Comparison of ENCODE assay signal across 1 cellular context in the genomic region with DNA sequence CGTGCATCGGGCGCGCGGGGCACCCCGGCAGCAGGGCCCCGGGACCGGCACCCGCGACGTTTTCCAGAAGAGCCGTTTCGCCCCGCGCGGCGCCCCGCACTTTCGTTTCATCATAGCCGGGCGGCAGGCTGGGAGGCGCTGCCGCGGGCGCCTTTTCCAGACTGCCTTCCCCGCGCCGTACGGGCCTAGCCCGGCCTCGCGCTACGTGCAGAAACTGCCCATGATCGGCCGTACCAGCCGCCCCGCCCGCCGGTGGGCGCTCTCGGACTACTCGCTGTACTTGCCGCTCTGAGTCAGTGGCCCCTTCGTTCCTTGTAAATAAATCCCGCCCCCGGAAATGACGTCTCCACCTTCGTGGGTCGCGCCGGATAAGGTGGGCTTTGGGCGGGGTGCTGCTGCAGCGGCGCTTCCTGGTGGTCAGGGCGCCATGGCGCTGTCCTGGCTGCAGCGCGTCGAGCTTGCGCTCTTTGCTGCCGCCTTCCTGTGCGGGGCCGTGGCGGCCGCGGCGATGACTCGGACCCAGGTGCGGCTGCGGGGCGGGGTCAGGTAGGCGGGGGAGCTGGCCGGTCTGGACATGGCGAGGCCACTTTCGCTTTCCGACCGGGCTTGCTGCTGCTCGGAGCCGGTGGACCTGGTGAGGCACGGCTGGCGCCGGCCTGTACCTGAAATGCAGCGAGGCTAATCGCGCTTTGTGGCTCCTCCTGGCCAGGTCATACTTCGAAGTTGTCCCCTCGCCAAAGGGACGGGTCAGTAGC.
TF ChIP-seq lines count a peak whose summit lies in the region.

A gene with protein sequence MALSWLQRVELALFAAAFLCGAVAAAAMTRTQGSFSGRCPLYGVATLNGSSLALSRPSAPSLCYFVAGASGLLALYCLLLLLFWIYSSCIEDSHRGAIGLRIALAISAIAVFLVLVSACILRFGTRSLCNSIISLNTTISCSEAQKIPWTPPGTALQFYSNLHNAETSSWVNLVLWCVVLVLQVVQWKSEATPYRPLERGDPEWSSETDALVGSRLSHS (plus strand): TSS at position 398 of the 755 bp plus-strand sequence. CDS start 30 bp downstream, at position 428.

TF ChIP-seq in HepG2, 621 proteins besides CTCF, POLR2A, EP300 and RAD21 (continued from another document and continues in another):
- TF ChIP-seq, protein P1, sequence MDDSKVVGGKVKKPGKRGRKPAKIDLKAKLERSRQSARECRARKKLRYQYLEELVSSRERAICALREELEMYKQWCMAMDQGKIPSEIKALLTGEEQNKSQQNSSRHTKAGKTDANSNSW (CRISPR knock-in tag; IDR thresholded peaks at IDR 0.05; ENCODE audit: borderline replicate concordance), result no peak
- TF ChIP-seq ATF7-NPFF (CRISPR knock-in tag; IDR thresholded peaks at IDR 0.05; ENCODE audit: low read depth) (peak; percentile 86), ZFY (CRISPR knock-in tag; IDR thresholded peaks at IDR 0.05) (peak; percentile 90), CBFB (CRISPR knock-in tag; IDR thresholded peaks at IDR 0.05) (0 out of 2 replicates have a peak, but pooled peaks have one; percentile 88), KAT8 (CRISPR knock-in tag; IDR thresholded peaks at IDR 0.05) (peak; percentile 96), KDM5A (IDR thresholded peaks at IDR 0.05; ENCODE audit: borderline replicate concordance, low read length) (peak; percentile 66; the same call in 1 of the 2 replicates), GATAD2A (CRISPR knock-in tag; IDR thresholded peaks at IDR 0.05) (peak; percentile 17; the same call in 1 of the 2 replicates), POLR2AphosphoS2 (IDR thresholded peaks at IDR 0.05; ENCODE audit: low read depth, low read length) (no peak), ZNF530 (CRISPR knock-in tag; IDR thresholded peaks at IDR 0.05; ENCODE audit: low read depth) (no peak), ZNF839 (CRISPR knock-in tag; IDR thresholded peaks at IDR 0.05; ENCODE audit: borderline replicate concordance) (peak; percentile 91; the same call in 1 of the 2 replicates), ATF7 (IDR thresholded peaks at IDR 0.05) (no peak), ATF7 (CRISPR knock-in tag; IDR thresholded peaks at IDR 0.05) (peak; percentile 52; the same call in 1 of the 2 replicates), PITX1 (CRISPR knock-in tag; IDR thresholded peaks at IDR 0.05) (peak; percentile 87), NCOA2 (CRISPR knock-in tag; IDR thresholded peaks at IDR 0.05) (peak; percentile 59), CEBPG (CRISPR knock-in tag; IDR thresholded peaks at IDR 0.05) (peak; percentile 25; the same call in 1 of the 2 replicates), CEBPB (IDR thresholded peaks at IDR 0.05; ENCODE audit: borderline replicate concordance, low read depth, low read length) (no peak), RFX3 (CRISPR knock-in tag; IDR thresholded peaks at IDR 0.05) (no peak), NR2C2 (CRISPR knock-in tag; IDR thresholded peaks at IDR 0.05; ENCODE audit: borderline replicate concordance) (peak; percentile 91), KLF15 (CRISPR knock-in tag; IDR thresholded peaks at IDR 0.05; ENCODE audit: borderline replicate concordance) (peak; percentile 35; the same call in 1 of the 2 replicates), ZNF776 (CRISPR knock-in tag; IDR thresholded peaks at IDR 0.05) (peak; percentile 76; the same call in 1 of the 2 replicates), DPF2 (CRISPR knock-in tag; IDR thresholded peaks at IDR 0.05; ENCODE audit: borderline replicate concordance, low read depth) (no peak), MTF1 (CRISPR knock-in tag; IDR thresholded peaks at IDR 0.05) (no peak; the same call in 1 of the 2 replicates), MXI1 (IDR thresholded peaks at IDR 0.05; ENCODE audit: borderline replicate concordance, low read depth, low read length) (peak; percentile 86; the same call in 1 of the 3 replicates), SRF (IDR thresholded peaks at IDR 0.05; ENCODE audit: low read depth, low read length) (no peak), BRD4 (CRISPR knock-in tag; IDR thresholded peaks at IDR 0.05) (peak; percentile 95), SRY (CRISPR knock-in tag; IDR thresholded peaks at IDR 0.05) (no peak), MTA1 (CRISPR knock-in tag; IDR thresholded peaks at IDR 0.05; ENCODE audit: borderline replicate concordance) (peak; percentile 87), NFYB (CRISPR knock-in tag; IDR thresholded peaks at IDR 0.05) (peak; percentile 43), ZNF382 (CRISPR knock-in tag; IDR thresholded peaks at IDR 0.05; ENCODE audit: borderline replicate concordance) (no peak), NR1H2 (CRISPR knock-in tag; IDR thresholded peaks at IDR 0.05; ENCODE audit: borderline replicate concordance, low read depth) (no peak), TBX2 (CRISPR knock-in tag; IDR thresholded peaks at IDR 0.05; ENCODE audit: borderline replicate concordance) (peak; percentile 86), ZNF446 (CRISPR knock-in tag; IDR thresholded peaks at IDR 0.05) (peak; percentile 81), ZNF44 (CRISPR knock-in tag; IDR thresholded peaks at IDR 0.05) (peak; percentile 75; the same call in 1 of the 2 replicates)
- TF ChIP-seq, protein P2, sequence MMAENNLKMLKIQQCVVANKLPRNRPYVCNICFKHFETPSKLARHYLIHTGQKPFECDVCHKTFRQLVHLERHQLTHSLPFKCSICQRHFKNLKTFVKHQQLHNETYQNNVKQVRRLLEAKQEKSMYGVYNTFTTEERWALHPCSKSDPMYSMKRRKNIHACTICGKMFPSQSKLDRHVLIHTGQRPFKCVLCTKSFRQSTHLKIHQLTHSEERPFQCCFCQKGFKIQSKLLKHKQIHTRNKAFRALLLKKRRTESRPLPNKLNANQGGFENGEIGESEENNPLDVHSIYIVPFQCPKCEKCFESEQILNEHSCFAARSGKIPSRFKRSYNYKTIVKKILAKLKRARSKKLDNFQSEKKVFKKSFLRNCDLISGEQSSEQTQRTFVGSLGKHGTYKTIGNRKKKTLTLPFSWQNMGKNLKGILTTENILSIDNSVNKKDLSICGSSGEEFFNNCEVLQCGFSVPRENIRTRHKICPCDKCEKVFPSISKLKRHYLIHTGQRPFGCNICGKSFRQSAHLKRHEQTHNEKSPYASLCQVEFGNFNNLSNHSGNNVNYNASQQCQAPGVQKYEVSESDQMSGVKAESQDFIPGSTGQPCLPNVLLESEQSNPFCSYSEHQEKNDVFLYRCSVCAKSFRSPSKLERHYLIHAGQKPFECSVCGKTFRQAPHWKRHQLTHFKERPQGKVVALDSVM (CRISPR knock-in tag; IDR thresholded peaks at IDR 0.05), result 0 out of 2 replicates have a peak, but pooled peaks have one; percentile 12
- TF ChIP-seq, protein P3, sequence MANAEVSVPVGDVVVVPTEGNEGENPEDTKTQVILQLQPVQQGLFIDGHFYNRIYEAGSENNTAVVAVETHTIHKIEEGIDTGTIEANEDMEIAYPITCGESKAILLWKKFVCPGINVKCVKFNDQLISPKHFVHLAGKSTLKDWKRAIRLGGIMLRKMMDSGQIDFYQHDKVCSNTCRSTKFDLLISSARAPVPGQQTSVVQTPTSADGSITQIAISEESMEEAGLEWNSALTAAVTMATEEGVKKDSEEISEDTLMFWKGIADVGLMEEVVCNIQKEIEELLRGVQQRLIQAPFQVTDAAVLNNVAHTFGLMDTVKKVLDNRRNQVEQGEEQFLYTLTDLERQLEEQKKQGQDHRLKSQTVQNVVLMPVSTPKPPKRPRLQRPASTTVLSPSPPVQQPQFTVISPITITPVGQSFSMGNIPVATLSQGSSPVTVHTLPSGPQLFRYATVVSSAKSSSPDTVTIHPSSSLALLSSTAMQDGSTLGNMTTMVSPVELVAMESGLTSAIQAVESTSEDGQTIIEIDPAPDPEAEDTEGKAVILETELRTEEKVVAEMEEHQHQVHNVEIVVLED (CRISPR knock-in tag; IDR thresholded peaks at IDR 0.05; ENCODE audit: borderline replicate concordance), result peak; percentile 89
- TF ChIP-seq, protein P4, sequence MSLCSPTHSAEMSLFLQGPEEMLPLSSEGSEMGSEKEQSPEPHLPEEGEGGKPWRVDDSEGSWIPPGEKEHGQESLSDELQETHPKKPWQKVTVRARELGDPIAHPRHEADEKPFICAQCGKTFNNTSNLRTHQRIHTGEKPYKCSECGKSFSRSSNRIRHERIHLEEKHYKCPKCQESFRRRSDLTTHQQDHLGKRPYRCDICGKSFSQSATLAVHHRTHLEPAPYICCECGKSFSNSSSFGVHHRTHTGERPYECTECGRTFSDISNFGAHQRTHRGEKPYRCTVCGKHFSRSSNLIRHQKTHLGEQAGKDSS (CRISPR knock-in tag; IDR thresholded peaks at IDR 0.05; ENCODE audit: borderline replicate concordance, low read depth), result peak; percentile 91; the same call in 1 of the 2 replicates
- TF ChIP-seq, protein P5, sequence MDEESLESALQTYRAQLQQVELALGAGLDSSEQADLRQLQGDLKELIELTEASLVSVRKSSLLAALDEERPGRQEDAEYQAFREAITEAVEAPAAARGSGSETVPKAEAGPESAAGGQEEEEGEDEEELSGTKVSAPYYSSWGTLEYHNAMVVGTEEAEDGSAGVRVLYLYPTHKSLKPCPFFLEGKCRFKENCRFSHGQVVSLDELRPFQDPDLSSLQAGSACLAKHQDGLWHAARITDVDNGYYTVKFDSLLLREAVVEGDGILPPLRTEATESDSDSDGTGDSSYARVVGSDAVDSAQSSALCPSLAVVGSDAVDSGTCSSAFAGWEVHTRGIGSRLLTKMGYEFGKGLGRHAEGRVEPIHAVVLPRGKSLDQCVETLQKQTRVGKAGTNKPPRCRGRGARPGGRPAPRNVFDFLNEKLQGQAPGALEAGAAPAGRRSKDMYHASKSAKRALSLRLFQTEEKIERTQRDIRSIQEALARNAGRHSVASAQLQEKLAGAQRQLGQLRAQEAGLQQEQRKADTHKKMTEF (CRISPR knock-in tag; IDR thresholded peaks at IDR 0.05), result peak; percentile 95
- TF ChIP-seq, protein P6, sequence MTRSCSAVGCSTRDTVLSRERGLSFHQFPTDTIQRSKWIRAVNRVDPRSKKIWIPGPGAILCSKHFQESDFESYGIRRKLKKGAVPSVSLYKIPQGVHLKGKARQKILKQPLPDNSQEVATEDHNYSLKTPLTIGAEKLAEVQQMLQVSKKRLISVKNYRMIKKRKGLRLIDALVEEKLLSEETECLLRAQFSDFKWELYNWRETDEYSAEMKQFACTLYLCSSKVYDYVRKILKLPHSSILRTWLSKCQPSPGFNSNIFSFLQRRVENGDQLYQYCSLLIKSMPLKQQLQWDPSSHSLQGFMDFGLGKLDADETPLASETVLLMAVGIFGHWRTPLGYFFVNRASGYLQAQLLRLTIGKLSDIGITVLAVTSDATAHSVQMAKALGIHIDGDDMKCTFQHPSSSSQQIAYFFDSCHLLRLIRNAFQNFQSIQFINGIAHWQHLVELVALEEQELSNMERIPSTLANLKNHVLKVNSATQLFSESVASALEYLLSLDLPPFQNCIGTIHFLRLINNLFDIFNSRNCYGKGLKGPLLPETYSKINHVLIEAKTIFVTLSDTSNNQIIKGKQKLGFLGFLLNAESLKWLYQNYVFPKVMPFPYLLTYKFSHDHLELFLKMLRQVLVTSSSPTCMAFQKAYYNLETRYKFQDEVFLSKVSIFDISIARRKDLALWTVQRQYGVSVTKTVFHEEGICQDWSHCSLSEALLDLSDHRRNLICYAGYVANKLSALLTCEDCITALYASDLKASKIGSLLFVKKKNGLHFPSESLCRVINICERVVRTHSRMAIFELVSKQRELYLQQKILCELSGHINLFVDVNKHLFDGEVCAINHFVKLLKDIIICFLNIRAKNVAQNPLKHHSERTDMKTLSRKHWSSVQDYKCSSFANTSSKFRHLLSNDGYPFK (CRISPR knock-in tag; IDR thresholded peaks at IDR 0.05; ENCODE audit: borderline replicate concordance), result peak; percentile 90
- TF ChIP-seq, protein P7, sequence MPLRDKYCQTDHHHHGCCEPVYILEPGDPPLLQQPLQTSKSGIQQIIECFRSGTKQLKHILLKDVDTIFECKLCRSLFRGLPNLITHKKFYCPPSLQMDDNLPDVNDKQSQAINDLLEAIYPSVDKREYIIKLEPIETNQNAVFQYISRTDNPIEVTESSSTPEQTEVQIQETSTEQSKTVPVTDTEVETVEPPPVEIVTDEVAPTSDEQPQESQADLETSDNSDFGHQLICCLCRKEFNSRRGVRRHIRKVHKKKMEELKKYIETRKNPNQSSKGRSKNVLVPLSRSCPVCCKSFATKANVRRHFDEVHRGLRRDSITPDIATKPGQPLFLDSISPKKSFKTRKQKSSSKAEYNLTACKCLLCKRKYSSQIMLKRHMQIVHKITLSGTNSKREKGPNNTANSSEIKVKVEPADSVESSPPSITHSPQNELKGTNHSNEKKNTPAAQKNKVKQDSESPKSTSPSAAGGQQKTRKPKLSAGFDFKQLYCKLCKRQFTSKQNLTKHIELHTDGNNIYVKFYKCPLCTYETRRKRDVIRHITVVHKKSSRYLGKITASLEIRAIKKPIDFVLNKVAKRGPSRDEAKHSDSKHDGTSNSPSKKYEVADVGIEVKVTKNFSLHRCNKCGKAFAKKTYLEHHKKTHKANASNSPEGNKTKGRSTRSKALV (CRISPR knock-in tag; IDR thresholded peaks at IDR 0.05), result peak; percentile 83
- TF ChIP-seq, protein P8, sequence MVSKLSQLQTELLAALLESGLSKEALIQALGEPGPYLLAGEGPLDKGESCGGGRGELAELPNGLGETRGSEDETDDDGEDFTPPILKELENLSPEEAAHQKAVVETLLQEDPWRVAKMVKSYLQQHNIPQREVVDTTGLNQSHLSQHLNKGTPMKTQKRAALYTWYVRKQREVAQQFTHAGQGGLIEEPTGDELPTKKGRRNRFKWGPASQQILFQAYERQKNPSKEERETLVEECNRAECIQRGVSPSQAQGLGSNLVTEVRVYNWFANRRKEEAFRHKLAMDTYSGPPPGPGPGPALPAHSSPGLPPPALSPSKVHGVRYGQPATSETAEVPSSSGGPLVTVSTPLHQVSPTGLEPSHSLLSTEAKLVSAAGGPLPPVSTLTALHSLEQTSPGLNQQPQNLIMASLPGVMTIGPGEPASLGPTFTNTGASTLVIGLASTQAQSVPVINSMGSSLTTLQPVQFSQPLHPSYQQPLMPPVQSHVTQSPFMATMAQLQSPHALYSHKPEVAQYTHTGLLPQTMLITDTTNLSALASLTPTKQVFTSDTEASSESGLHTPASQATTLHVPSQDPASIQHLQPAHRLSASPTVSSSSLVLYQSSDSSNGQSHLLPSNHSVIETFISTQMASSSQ (IDR thresholded peaks at IDR 0.05; ENCODE audit: low read depth), result no peak
- TF ChIP-seq, protein P8 (CRISPR knock-in tag; IDR thresholded peaks at IDR 0.05; ENCODE audit: borderline replicate concordance), result peak; percentile 83; the same call in 1 of the 2 replicates
